2 cellular contexts compared by ENCODE assay signal in the genomic region with DNA sequence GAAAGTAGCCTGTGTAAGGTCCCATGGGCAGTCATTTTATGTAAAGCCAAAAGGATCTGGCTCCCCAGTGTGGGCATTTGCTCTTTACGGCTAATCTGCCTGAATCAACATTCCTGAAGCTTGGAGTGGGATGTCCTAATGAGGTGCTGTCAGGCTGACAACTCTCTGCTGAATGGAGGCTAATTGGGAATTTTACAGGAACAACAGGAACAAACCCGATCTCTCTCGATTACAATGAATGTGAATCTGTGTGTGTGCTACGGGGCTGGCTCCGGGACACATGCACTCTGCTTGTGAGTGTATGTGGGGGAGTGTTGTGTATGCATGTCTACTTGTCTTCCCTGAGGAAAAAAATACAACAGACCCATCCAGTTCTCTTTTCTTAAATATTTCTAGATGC.
TF ChIP-seq lines count a peak whose summit lies in the region.

No MANE protein-coding gene starts in this region.

TF ChIP-seq in SK-N-SH, 30 proteins besides CTCF, POLR2A, EP300 and RAD21 (continued from another document):
- TF ChIP-seq, protein P1, sequence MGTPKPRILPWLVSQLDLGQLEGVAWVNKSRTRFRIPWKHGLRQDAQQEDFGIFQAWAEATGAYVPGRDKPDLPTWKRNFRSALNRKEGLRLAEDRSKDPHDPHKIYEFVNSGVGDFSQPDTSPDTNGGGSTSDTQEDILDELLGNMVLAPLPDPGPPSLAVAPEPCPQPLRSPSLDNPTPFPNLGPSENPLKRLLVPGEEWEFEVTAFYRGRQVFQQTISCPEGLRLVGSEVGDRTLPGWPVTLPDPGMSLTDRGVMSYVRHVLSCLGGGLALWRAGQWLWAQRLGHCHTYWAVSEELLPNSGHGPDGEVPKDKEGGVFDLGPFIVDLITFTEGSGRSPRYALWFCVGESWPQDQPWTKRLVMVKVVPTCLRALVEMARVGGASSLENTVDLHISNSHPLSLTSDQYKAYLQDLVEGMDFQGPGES (IDR thresholded peaks at IDR 0.05; ENCODE audit: low read depth, low read length), result no peak
- TF ChIP-seq GABPA (IDR thresholded peaks at IDR 0.05; ENCODE audit: low read depth) (no peak), JUND (IDR thresholded peaks at IDR 0.05) (no peak), FOXM1 (IDR thresholded peaks at IDR 0.05; ENCODE audit: low read depth) (no peak), MXI1 (IDR thresholded peaks at IDR 0.05; ENCODE audit: low read depth, low read length) (no peak), TAF1 (IDR thresholded peaks at IDR 0.05; ENCODE audit: borderline replicate concordance, low read depth, low read length) (no peak), TEAD4 (IDR thresholded peaks at IDR 0.05; ENCODE audit: borderline replicate concordance, insufficient read depth) (no peak), TCF12 (IDR thresholded peaks at IDR 0.05) (no peak), SMC3 (IDR thresholded peaks at IDR 0.05; ENCODE audit: low read depth, low read length) (no peak), SIN3A (IDR thresholded peaks at IDR 0.05; ENCODE audit: borderline replicate concordance, low read depth, low read length) (no peak), FOSL2 (IDR thresholded peaks at IDR 0.05; ENCODE audit: borderline replicate concordance, low read depth) (no peak), FOXJ3 (CRISPR knock-in tag; IDR thresholded peaks at IDR 0.05) (no peak)
- TF ChIP-seq, protein P2, sequence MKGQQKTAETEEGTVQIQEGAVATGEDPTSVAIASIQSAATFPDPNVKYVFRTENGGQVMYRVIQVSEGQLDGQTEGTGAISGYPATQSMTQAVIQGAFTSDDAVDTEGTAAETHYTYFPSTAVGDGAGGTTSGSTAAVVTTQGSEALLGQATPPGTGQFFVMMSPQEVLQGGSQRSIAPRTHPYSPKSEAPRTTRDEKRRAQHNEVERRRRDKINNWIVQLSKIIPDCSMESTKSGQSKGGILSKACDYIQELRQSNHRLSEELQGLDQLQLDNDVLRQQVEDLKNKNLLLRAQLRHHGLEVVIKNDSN (IDR thresholded peaks at IDR 0.05; ENCODE audit: borderline replicate concordance, low read depth), result no peak

TF ChIP-seq in SK-N-SH treated with all-trans-retinoic acid at 6 μM for 48 hours, 23 proteins besides CTCF, POLR2A, EP300 and RAD21 (continued from another document):
- TF ChIP-seq, protein P3, sequence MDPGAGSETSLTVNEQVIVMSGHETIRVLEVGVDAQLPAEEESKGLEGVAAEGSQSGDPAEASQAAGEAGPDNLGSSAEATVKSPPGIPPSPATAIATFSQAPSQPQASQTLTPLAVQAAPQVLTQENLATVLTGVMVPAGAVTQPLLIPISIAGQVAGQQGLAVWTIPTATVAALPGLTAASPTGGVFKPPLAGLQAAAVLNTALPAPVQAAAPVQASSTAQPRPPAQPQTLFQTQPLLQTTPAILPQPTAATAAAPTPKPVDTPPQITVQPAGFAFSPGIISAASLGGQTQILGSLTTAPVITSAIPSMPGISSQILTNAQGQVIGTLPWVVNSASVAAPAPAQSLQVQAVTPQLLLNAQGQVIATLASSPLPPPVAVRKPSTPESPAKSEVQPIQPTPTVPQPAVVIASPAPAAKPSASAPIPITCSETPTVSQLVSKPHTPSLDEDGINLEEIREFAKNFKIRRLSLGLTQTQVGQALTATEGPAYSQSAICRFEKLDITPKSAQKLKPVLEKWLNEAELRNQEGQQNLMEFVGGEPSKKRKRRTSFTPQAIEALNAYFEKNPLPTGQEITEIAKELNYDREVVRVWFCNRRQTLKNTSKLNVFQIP (CRISPR knock-in tag; IDR thresholded peaks at IDR 0.05; ENCODE audit: borderline replicate concordance, low read depth), result no peak
- TF ChIP-seq ESRRG (CRISPR knock-in tag; IDR thresholded peaks at IDR 0.05), result no peak
- no peak for TF ChIP-seq GLIS3 (CRISPR knock-in tag; IDR thresholded peaks at IDR 0.05)
